7 cellular contexts compared by ENCODE assay signal in genomic region chr18:25164837-25165791, GRCh38.
DNase-seq lines count a peak whose midpoint lies in the region; ATAC-seq, FAIRE-seq and TF ChIP-seq lines count a peak whose summit lies in the region.

No MANE protein-coding gene starts in this region.

- no peaks in the 10 kb centered on the region for H4K20me1 ChIP-seq in GM23248 (ENCODE audit: insufficient read depth)

- peaks cover 21% of the 10 kb centered on the region for H3K4me1 Mint-ChIP-seq in endothelial cell (ENCODE audit: unreplicated experiment)

- intact Hi-C loops in pancreas (cut with DNase I): no loop called here

- no peak overlapping the region for H4K12ac ChIP-seq in trophoblast cell (ENCODE audit: low read depth, low read length)

- TF ChIP-seq CTCF in endothelial cell (IDR thresholded peaks at IDR 0.05; ENCODE audit: unreplicated experiment) (no peak), pancreas (IDR thresholded peaks at IDR 0.05) (no peak), RWPE1 (conservative IDR thresholded peaks at IDR 0.05; ENCODE audit: low read depth) (no peak)

- CTCF ChIA-PET in RWPE1 (lab: Yijun Ruan, JAX): interaction anchor here (0.6 kb wide), 1 partner anchor 50 kb away, joined by 3 read pairs; no protein-coding TSS in a partner anchor

- peak overlapping the region; percentile 8 for H3K27ac Mint-ChIP-seq in endothelial cell (ENCODE audit: unreplicated experiment)

- no peaks in the 10 kb centered on the region for H3F3A ChIP-seq in GM23248 (ENCODE audit: insufficient read depth)

- peak in 3 of 4 donors; percentile 19 to 58 (median 44) for ATAC-seq in pancreas

- no peak overlapping the region for H2AK5ac ChIP-seq in trophoblast cell (ENCODE audit: low read length)

- no peak overlapping the region for H2BK120ac ChIP-seq in trophoblast cell (ENCODE audit: insufficient read depth, low read length, poor library complexity)

- no peak overlapping the region for H3K4me3 Mint-ChIP-seq in endothelial cell (ENCODE audit: unreplicated experiment)

- H3K4me1 ChIP-seq in GM23248 (ENCODE audit: insufficient read depth) (peaks cover 23% of the 10 kb centered on the region), pancreas (no peaks in the 10 kb centered on the region), trophoblast cell (ENCODE audit: control insufficient read depth in 1 of 2, insufficient read depth in 2 of 2, low read length in 2 of 2) (no peaks in the 10 kb centered on the region)

- H3K79me1 ChIP-seq in trophoblast cell (ENCODE audit: low read length): no peaks in the 10 kb centered on the region

- H3K9me2 ChIP-seq in GM23248 (ENCODE audit: insufficient read depth): no peaks in the 10 kb centered on the region

- no peak overlapping the region for H4K91ac ChIP-seq in trophoblast cell (ENCODE audit: low read depth, low read length)

- H3K4me2 ChIP-seq in GM23248 (ENCODE audit: unreplicated experiment) (peak overlapping the region; percentile 98), trophoblast cell (ENCODE audit: low read length) (no peak overlapping the region)

- H3K18ac ChIP-seq in trophoblast cell (ENCODE audit: low read length): no peak overlapping the region

- H3K27me3 ChIP-seq in GM23248 (replicated peaks; ENCODE audit: insufficient read depth): no peaks in the 10 kb centered on the region
- no peaks in the 10 kb centered on the region for H3K27me3 ChIP-seq in pancreas
- H3K27me3 ChIP-seq in trophoblast cell (ENCODE audit: insufficient read depth, low read length): no peaks in the 10 kb centered on the region

- WGBS in GM23248 (ENCODE audit: low coverage in 1 of 2, low lambda C conversion rate in 2 of 2, missing lambda C conversion rate in 2 of 2), 2 experiments: 5 to 9% methylated on average over 10 of the region's 10 CpGs
- WGBS in pancreas, 2 donors: 41 to 48% methylated on average over 10 of the region's 10 CpGs
- no CpG with 5 or more reads among the region's 10 CpGs for WGBS in trophoblast cell (ENCODE audit: extremely low coverage, insufficient coverage, insufficient read length)

- H3K36me3 Mint-ChIP-seq in endothelial cell (ENCODE audit: low read depth, unreplicated experiment): peaks cover 12% of the 10 kb centered on the region

- no peak overlapping the region for H3K4ac ChIP-seq in trophoblast cell (ENCODE audit: low read depth, low read length)

- H3K9ac ChIP-seq in GM23248: peak overlapping the region; percentile 35
- H3K9ac ChIP-seq in trophoblast cell (ENCODE audit: low read length): no peak overlapping the region

- DNase-seq in GM18507 (ENCODE audit: extremely low spot score, insufficient read length, low read depth): no peak
- peak; percentile 55 for DNase-seq in GM23248
- peak; percentile 66 for DNase-seq in NCI-H748 (lab: John Stamatoyannopoulos, UW; ENCODE audit: unreplicated experiment)
- DNase-seq in endothelial cell (ENCODE audit: low spot score): no peak
- DNase-seq in pancreas: no peak
- DNase-seq in RWPE1 (ENCODE audit: low spot score): no peak
- DNase-seq in trophoblast cell: no peak

- H3K4me3 ChIP-seq in GM23248: peak overlapping the region; percentile 71
- peak overlapping the region in 1 of 4 donors; percentile 5 for H3K4me3 ChIP-seq in pancreas
- H3K4me3 ChIP-seq in trophoblast cell (ENCODE audit: low read depth, low read length): no peak overlapping the region

- H3K9me3 Mint-ChIP-seq in endothelial cell (ENCODE audit: unreplicated experiment): no peaks in the 10 kb centered on the region

- peak; percentile 80 for FAIRE-seq in GM18507 (lab: Jason Lieb, UNC)
- FAIRE-seq in pancreas (lab: Jason Lieb, UNC): no peak

- no peak overlapping the region for H4K8ac ChIP-seq in trophoblast cell (ENCODE audit: low read depth, low read length)

- H3K79me2 ChIP-seq in GM23248 (ENCODE audit: insufficient read depth) (no peaks in the 10 kb centered on the region), trophoblast cell (ENCODE audit: control insufficient read depth, insufficient read depth, low read length, poor library complexity) (no peaks in the 10 kb centered on the region)

- H3K27me3 Mint-ChIP-seq in endothelial cell (ENCODE audit: unreplicated experiment): peaks cover 4% of the 10 kb centered on the region

- H3K23ac ChIP-seq in trophoblast cell (ENCODE audit: low read length): no peak overlapping the region

- H3K9me3 ChIP-seq in GM23248 (ENCODE audit: low read depth) (no peaks in the 10 kb centered on the region), pancreas (no peaks in the 10 kb centered on the region), trophoblast cell (ENCODE audit: insufficient read depth, low read depth, low read length) (no peaks in the 10 kb centered on the region)

- no peak overlapping the region for H2BK5ac ChIP-seq in trophoblast cell (ENCODE audit: low read depth, low read length, poor library complexity)

- in situ Hi-C loops in GM23248 (cut with MboI): no loop called here

- POLR2A ChIA-PET in RWPE1 (lab: Yijun Ruan, JAX; ENCODE audit: low non-redundant PET): no interaction called here

- H2AFZ ChIP-seq in GM23248 (peak overlapping the region; percentile 77), trophoblast cell (ENCODE audit: insufficient read depth, low read length, poor library complexity) (no peak overlapping the region)

- no peak overlapping the region for H3K27ac ChIP-seq in GM23248
- H3K27ac ChIP-seq in pancreas: no peak overlapping the region
- H3K27ac ChIP-seq in RWPE1: no peak overlapping the region
- no peak overlapping the region for H3K27ac ChIP-seq in trophoblast cell (ENCODE audit: low read depth, low read length)

- no peak overlapping the region for H3K14ac ChIP-seq in trophoblast cell (ENCODE audit: low read length)

- H2BK12ac ChIP-seq in trophoblast cell (ENCODE audit: low read length): no peak overlapping the region

- H3K36me3 ChIP-seq in GM23248 (ENCODE audit: low read depth) (no peaks in the 10 kb centered on the region), pancreas (no peaks in the 10 kb centered on the region), trophoblast cell (ENCODE audit: control insufficient read depth in 1 of 2, insufficient read depth in 2 of 2, low read length in 2 of 2) (peaks cover 5 to 18% of the 10 kb centered on the region in 2 experiments)

Comparison
In these comparisons a context has a peak if more than half of its experiments do, and no peak if none do; other contexts are left out.
1. DNase-seq: peak in GM23248 (single experiment) and NCI-H748 (single experiment); none in GM18507 (single experiment), endothelial cell (single experiment), pancreas (0 of 6), RWPE1 (single experiment) and trophoblast cell (0 of 2).